20 cellular contexts compared by ENCODE assay signal in genomic region chr1:203176273-203176672, GRCh38. TPM values are rescaled to one million over a fixed set of nuclear protein-coding genes. Genes with fewer than 3 reads are reported as not detected.
DNase-seq lines count a peak whose midpoint lies in the region; ATAC-seq and TF ChIP-seq lines count a peak whose summit lies in the region.
"Had no signal": no experiment of that assay in that cellular context is flagged by ENCODE, and none has a peak within 500 bp of the region (broad histone marks: within the 10 kb centered on the region; RNA-seq: fewer than 3 reads in every experiment).

No MANE protein-coding gene starts in this region.

- H3K27ac ChIP-seq in ACC112 (ENCODE audit: low read depth, low read length) (0 out of 2 replicates have a peak overlapping the region, but pooled peaks have one; percentile 22), mesendoderm (ENCODE audit: low read depth, low read length) (no peak overlapping the region)
- H3K27ac ChIP-seq: Peyer's patch had no signal

- ATAC-seq in HG03280 (IDR thresholded peaks at IDR 0.05; ENCODE audit: unreplicated experiment) (no peak), GM18519 (IDR thresholded peaks at IDR 0.05; ENCODE audit: low FRiP score, unreplicated experiment) (no peak), HG03095 (IDR thresholded peaks at IDR 0.05; ENCODE audit: unreplicated experiment) (no peak)
- ATAC-seq: K562 had no signal

- H3K79me2 ChIP-seq in ACC112 (ENCODE audit: control insufficient read depth, insufficient read depth, low read length, unreplicated experiment) (no peaks in the 10 kb centered on the region), mesendoderm (ENCODE audit: control insufficient read depth, insufficient read depth, low read length) (no peaks in the 10 kb centered on the region)

- TF ChIP-seq CTCF in HFFc6 (IDR thresholded peaks at IDR 0.05) = no peak

- H3K9ac ChIP-seq in mesendoderm (ENCODE audit: low read length) = no peak overlapping the region

- no peak overlapping the region for H2AFZ ChIP-seq in ACC112 (ENCODE audit: low read length, unreplicated experiment)

- no peak for DNase-seq in HFFc6
- no peak for DNase-seq in mesendoderm
- DNase-seq in posterior vena cava (ENCODE audit: low spot score) = peak; percentile 14
- no peak for DNase-seq in activated naive CD4-positive, alpha-beta T cell (lab: John Stamatoyannopoulos, UW)
- DNase-seq: CD8-positive, alpha-beta memory T cell; H9; NCI-H1105; NCI-H1694; NCI-H748 treated with DMSO at 0.1 percent for 48 hours; NK-92 treated with Interleukin-12 subunit alpha and Interleukin-12 subunit beta, amount 100 ng/mL, for 24 hours had no signal

- H3K4me2 ChIP-seq in mesendoderm (ENCODE audit: low read length) = no peak overlapping the region

- peak overlapping the region; percentile 28 for H2AK5ac ChIP-seq in mesendoderm (ENCODE audit: low read length)

- H3K56ac ChIP-seq in mesendoderm (ENCODE audit: low read length) = no peak overlapping the region

- H3K4me3 ChIP-seq in ACC112 (ENCODE audit: low read depth, low read length) = no peak overlapping the region
- no peak overlapping the region for H3K4me3 ChIP-seq in mesendoderm (ENCODE audit: low read length)
- H3K4me3 ChIP-seq: K562, Peyer's patch had no signal

- H2BK15ac ChIP-seq in mesendoderm (replicated peaks; ENCODE audit: low read depth) = no peak overlapping the region

- no peak overlapping the region for H2BK5ac ChIP-seq in mesendoderm (ENCODE audit: low read length)

- H3K4ac ChIP-seq in mesendoderm (ENCODE audit: low read depth, low read length) = no peak overlapping the region

- no peak overlapping the region for H2BK120ac ChIP-seq in mesendoderm (ENCODE audit: low read depth, low read length)

- H3K4me1 ChIP-seq in ACC112 (ENCODE audit: control insufficient read depth, insufficient read depth, low read length, unreplicated experiment) (peaks cover 36% of the 10 kb centered on the region), mesendoderm (ENCODE audit: control insufficient read depth, low read depth, low read length) (peaks cover 18% of the 10 kb centered on the region)

- intact Hi-C loops in posterior vena cava (cut with DNase I) = no loop called here

- H3K27me3 Mint-ChIP-seq in HFFc6 (ENCODE audit: insufficient read depth) = peaks cover 2% of the 10 kb centered on the region; the same call in 1 of the 2 replicates

- no peak overlapping the region for H3K4me3 Mint-ChIP-seq in HFFc6
- H3K4me3 Mint-ChIP-seq: CD8-positive, alpha-beta memory T cell; H9 had no signal

- 0 out of 2 replicates have a peak overlapping the region, but pooled peaks have one; percentile 94 for H3K27ac Mint-ChIP-seq in HFFc6
- H3K27ac Mint-ChIP-seq: CD8-positive, alpha-beta memory T cell had no signal

- H3K9me3 Mint-ChIP-seq in HFFc6 = no peaks in the 10 kb centered on the region
- H3K9me3 Mint-ChIP-seq: CD8-positive, alpha-beta memory T cell; H9 had no signal

- no peaks in the 10 kb centered on the region for H3K27me3 ChIP-seq in ACC112 (ENCODE audit: insufficient read depth, low read length)
- H3K27me3 ChIP-seq in mesendoderm (ENCODE audit: insufficient read depth, low read length, poor library complexity) = no peaks in the 10 kb centered on the region
- H3K27me3 ChIP-seq: Peyer's patch had no signal

- H3K36me3 ChIP-seq in ACC112 (ENCODE audit: insufficient read depth, low read length) (no peaks in the 10 kb centered on the region), mesendoderm (ENCODE audit: control insufficient read depth, insufficient read depth, low read length) (no peaks in the 10 kb centered on the region)
- H3K36me3 ChIP-seq: Peyer's patch had no signal

- no peak overlapping the region for H3K18ac ChIP-seq in mesendoderm (ENCODE audit: low read length)

- H3K36me3 Mint-ChIP-seq in HFFc6 (ENCODE audit: low read depth) = no peaks in the 10 kb centered on the region
- H3K36me3 Mint-ChIP-seq: CD8-positive, alpha-beta memory T cell had no signal

- WGBS in mesendoderm (ENCODE audit: extremely low coverage, insufficient coverage, low lambda C conversion rate) = no CpG with 5 or more reads among the region's 5 CpGs

- H3K79me1 ChIP-seq in mesendoderm (ENCODE audit: low read length) = no peaks in the 10 kb centered on the region

- H3K23ac ChIP-seq in mesendoderm (ENCODE audit: low read length) = no peak overlapping the region

- no peak overlapping the region for H4K8ac ChIP-seq in mesendoderm (ENCODE audit: low read depth, low read length)

- H4K5ac ChIP-seq in mesendoderm (ENCODE audit: low read length) = no peak overlapping the region

- H3K4me1 Mint-ChIP-seq in HFFc6 (ENCODE audit: low read depth) = peaks cover 41% of the 10 kb centered on the region
- H3K4me1 Mint-ChIP-seq: CD8-positive, alpha-beta memory T cell had no signal

RNA-seq across cellular contexts. Expression of gene MYBPH, which starts 0.6 kb away (rescaled TPM):
- total RNA-seq in HFFc6 (2021; fragmentation: NEBNext Ultra II Directional; extraction: Animal tissue kit (Norgen Biotek cat#: 25700)) = not detected
- not detected for polyA plus RNA-seq in mesendoderm (2013, experiment 1 of 2)
- polyA plus RNA-seq in mesendoderm (2013, experiment 2 of 2) = 0.04 TPM
- total RNA-seq in posterior vena cava = not detected
- total RNA-seq: CD8-positive, alpha-beta memory T cell; H9; K562; NCI-H460; Peyer's patch; SK-MEL-5 had no signal
- polyA plus RNA-seq: BJ; CD8-positive, alpha-beta memory T cell had no signal

RNA-seq across cellular contexts. Expression of gene CHI3L1, which starts 10.2 kb away (rescaled TPM):
- total RNA-seq in HFFc6 (2021; fragmentation: NEBNext Ultra II Directional; extraction: Animal tissue kit (Norgen Biotek cat#: 25700)) = not detected
- polyA plus RNA-seq in mesendoderm (2013, experiment 1 of 2) = 0.22 TPM
- 0.20 TPM for polyA plus RNA-seq in mesendoderm (2013, experiment 2 of 2)
- total RNA-seq in posterior vena cava = 10 to 100 TPM; 26.7 to 30.3 TPM
- total RNA-seq: CD8-positive, alpha-beta memory T cell; H9; K562; NCI-H460 had no signal
- polyA plus RNA-seq: CD8-positive, alpha-beta memory T cell; K562 had no signal

RNA-seq across cellular contexts. Expression of gene ADORA1, which starts 48.7 kb away (rescaled TPM):
- 1 to 10 TPM in 2 of 6 experiments, under 1 TPM in 4; 0.25 to 5.5 (median 0.53) TPM for total RNA-seq in HFFc6 (2021; fragmentation: NEBNext Ultra II Directional; extraction: Animal tissue kit (Norgen Biotek cat#: 25700))
- 8.0 TPM for polyA plus RNA-seq in mesendoderm (2013, experiment 1 of 2)
- polyA plus RNA-seq in mesendoderm (2013, experiment 2 of 2) = 8.0 TPM
- total RNA-seq in posterior vena cava = 1 to 10 TPM in 1 of 2 donors, under 1 TPM in 1; 0.32 to 1.3 TPM
- total RNA-seq: CD8-positive, alpha-beta memory T cell; K562 had no signal
- polyA plus RNA-seq: CD8-positive, alpha-beta memory T cell; K562 had no signal

RNA-seq across cellular contexts. Expression of gene CHIT1, which starts 53.2 kb away (rescaled TPM):
- not detected for total RNA-seq in HFFc6 (2021; fragmentation: NEBNext Ultra II Directional; extraction: Animal tissue kit (Norgen Biotek cat#: 25700))
- not detected for polyA plus RNA-seq in mesendoderm (2013, experiment 1 of 2)
- not detected for polyA plus RNA-seq in mesendoderm (2013, experiment 2 of 2)
- under 1 TPM; 0.14 to 0.33 TPM for total RNA-seq in posterior vena cava
- total RNA-seq: A172, H9, K562, NCI-H460, SK-MEL-5 had no signal
- polyA plus RNA-seq: BJ; CD8-positive, alpha-beta memory T cell; K562 had no signal

Comparison
In these comparisons a context has a peak if more than half of its experiments do, and no peak if none do; other contexts are left out.
1. RNA of gene CHI3L1, which starts 10.2 kb away (total RNA-seq): 26.7 to 30.3 TPM in posterior vena cava; not detected in HFFc6; every median in the first group is over 10 times any median in the second.